13 cellular contexts compared by ENCODE assay signal in the genomic region with DNA sequence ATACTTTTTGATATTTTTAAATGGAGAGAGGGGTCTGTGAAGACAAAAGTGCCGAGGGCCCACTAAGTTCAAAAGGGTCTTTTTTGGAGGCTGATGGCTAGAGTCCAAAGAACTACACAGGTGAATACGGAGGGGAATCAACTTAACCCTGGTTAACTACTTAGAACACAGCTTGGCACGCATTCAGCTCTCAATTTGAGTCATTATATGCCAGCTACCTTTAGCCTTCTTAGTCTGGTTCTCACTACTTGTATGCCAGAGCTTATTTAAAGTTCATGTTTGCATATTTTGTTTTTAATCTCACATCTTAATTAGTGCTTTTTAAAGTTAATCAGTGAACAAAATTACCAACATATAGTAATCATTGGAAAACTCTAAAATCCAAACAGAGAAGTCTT.
A peak's percentile ranks its signal among the peaks of the same experiment; 100 is the strongest.
DNase-seq lines count a peak whose midpoint lies in the region; ATAC-seq and TF ChIP-seq lines count a peak whose summit lies in the region.
"Had no signal": no experiment of that assay in that cellular context is flagged by ENCODE, and none has a peak within 500 bp of the region (broad histone marks: within the 10 kb centered on the region; RNA-seq: fewer than 3 reads in every experiment).

No MANE protein-coding gene starts in this region.

- no peak overlapping the region for H3K4me3 ChIP-seq in fibroblast of mammary gland (ENCODE audit: control insufficient read depth, low read depth, low read length)
- H3K4me3 ChIP-seq: psoas muscle had no signal

- TF ChIP-seq CTCF in fibroblast of mammary gland (conservative IDR thresholded peaks at IDR 0.05; ENCODE audit: control insufficient read depth, insufficient read depth, low read depth, low read length): no peak

- DNase-seq in NCI-H1436 (lab: John Stamatoyannopoulos, UW): peak; percentile 12
- no peak for DNase-seq in NCI-H1436 treated with DMSO at 0.1 percent for 48 hours (lab: John Stamatoyannopoulos, UW)
- peak; percentile 4 for DNase-seq in fibroblast of mammary gland (ENCODE audit: low read depth)
- DNase-seq in AML-193 (lab: John Stamatoyannopoulos, UW): no peak
- DNase-seq in medulla oblongata (ENCODE audit: extremely low spot score): no peak
- no peak for DNase-seq in stimulated activated CD4-positive, alpha-beta T cell treated with anti-CD3 and anti-CD28 coated beads, Interleukin-12 subunit alpha, Interleukin-12 subunit beta, amount 100 ng/mL, for 4 hours
- DNase-seq: DMS 273 treated with DMSO at 0.1 percent for 48 hours, NCI-H187, psoas muscle, substantia nigra had no signal

- ATAC-seq in GM21390 (IDR thresholded peaks at IDR 0.05; ENCODE audit: unreplicated experiment): peak; percentile 76
- ATAC-seq in HG03354 (IDR thresholded peaks at IDR 0.05; ENCODE audit: poor library complexity, severe bottlenecking, unreplicated experiment): peak; percentile 75
- ATAC-seq: activated CD8-positive, alpha-beta T cell treated with anti-CD3 and anti-CD28 coated beads for 36 hours; psoas muscle had no signal

Comparison
In these comparisons a context has a peak if more than half of its experiments do, and no peak if none do; other contexts are left out.
1. DNase-seq: peak in NCI-H1436 (single experiment) and fibroblast of mammary gland (single experiment); none in NCI-H1436 treated with DMSO at 0.1 percent for 48 hours (single experiment), AML-193 (0 of 2), medulla oblongata (single experiment) and stimulated activated CD4-positive, alpha-beta T cell treated with anti-CD3 and anti-CD28 coated beads, Interleukin-12 subunit alpha, Interleukin-12 subunit beta, amount 100 ng/mL, for 4 hours (single experiment).